In the genomic region with DNA sequence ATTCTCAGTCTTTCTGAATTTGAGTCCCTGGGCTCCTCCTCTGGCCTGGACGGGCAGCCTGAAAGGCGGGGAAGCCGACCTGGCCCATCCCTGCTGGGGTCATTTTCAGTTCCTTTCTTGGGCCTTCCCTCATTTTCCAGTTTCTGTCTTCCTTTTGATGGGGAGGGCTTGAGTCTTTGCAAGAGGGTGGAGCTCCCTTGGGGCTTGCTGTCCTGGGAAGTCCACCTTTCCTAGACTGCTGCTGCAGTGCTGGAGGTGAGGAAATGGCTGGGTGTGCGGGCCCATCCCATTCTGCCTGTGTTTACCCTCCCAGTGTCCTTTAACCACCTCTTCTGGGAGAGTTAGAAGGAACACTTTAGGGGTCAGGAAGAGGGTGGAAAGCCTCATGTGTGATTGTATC, we compare ENCODE assay signal across 8 cellular contexts. TPM values are rescaled to one million over a fixed set of nuclear protein-coding genes. Genes with fewer than 3 reads are reported as not detected.
DNase-seq lines count a peak whose midpoint lies in the region; ATAC-seq and TF ChIP-seq lines count a peak whose summit lies in the region.
"Had no signal": no experiment of that assay in that cellular context is flagged by ENCODE, and none has a peak within 500 bp of the region (broad histone marks: within the 10 kb centered on the region; RNA-seq: fewer than 3 reads in every experiment).

No MANE protein-coding gene starts in this region.

- no peak for ATAC-seq in activated naive CD8-positive, alpha-beta T cell treated with anti-CD3 and anti-CD28 coated beads, Interleukin-2, amount 10 ng/mL, durations not matched to agents 7 days and 5 days (ENCODE audit: low read depth)
- ATAC-seq in HG02763 (IDR thresholded peaks at IDR 0.05; ENCODE audit: unreplicated experiment) (no peak), HG03097 (IDR thresholded peaks at IDR 0.05; ENCODE audit: low FRiP score, unreplicated experiment) (no peak)

- H3K27me3 ChIP-seq in HUES6 (ENCODE audit: control insufficient read depth, insufficient read depth, low read length) (no peaks in the 10 kb centered on the region), kidney epithelial cell (ENCODE audit: control insufficient read depth, insufficient read depth, low read length) (no peaks in the 10 kb centered on the region), stomach (peaks cover 0 to 7% (median 0%) of the 10 kb centered on the region in 3 donors)

- no peaks in the 10 kb centered on the region for H3K9me3 Mint-ChIP-seq in activated naive CD8-positive, alpha-beta T cell treated with anti-CD3 and anti-CD28 coated beads, Interleukin-2, amount 10 ng/mL, durations not matched to agents 7 days and 5 days

- H3K9me3 ChIP-seq in HUES6 (ENCODE audit: control insufficient read depth, insufficient read depth, low read depth, low read length) (no peaks in the 10 kb centered on the region), stomach (no peaks in the 10 kb centered on the region)

- peak overlapping the region; percentile 25 for H3K4me3 Mint-ChIP-seq in activated naive CD8-positive, alpha-beta T cell treated with anti-CD3 and anti-CD28 coated beads, Interleukin-2, amount 10 ng/mL, durations not matched to agents 7 days and 5 days

- TF ChIP-seq POLR2A in stomach (IDR thresholded peaks at IDR 0.05): no peak

- WGBS in stomach, 5 donors: 29 to 53% (median 36%) methylated on average over 4 of the region's 4 CpGs

- POLR2A ChIA-PET in activated naive CD8-positive, alpha-beta T cell treated with anti-CD3 and anti-CD28 coated beads, Interleukin-2, amount 10 ng/mL, durations not matched to agents 7 days and 5 days (lab: Charles Lee): no interaction called here

- H3K4me1 ChIP-seq in HUES6 (ENCODE audit: control insufficient read depth, insufficient read depth, low read length): peaks cover 31% of the 10 kb centered on the region
- peaks cover 29 to 72% (median 63%) of the 10 kb centered on the region in 4 donors for H3K4me1 ChIP-seq in stomach

- peaks cover 43% of the 10 kb centered on the region for H3K27me3 Mint-ChIP-seq in activated naive CD8-positive, alpha-beta T cell treated with anti-CD3 and anti-CD28 coated beads, Interleukin-2, amount 10 ng/mL, durations not matched to agents 7 days and 5 days

- TF ChIP-seq EP300 in stomach (IDR thresholded peaks at IDR 0.05): no peak

- intact Hi-C loops in stomach (cut with DNase I; ENCODE audit: low total_unique reads): no loop called here

- no peaks in the 10 kb centered on the region for H3K4me1 Mint-ChIP-seq in activated naive CD8-positive, alpha-beta T cell treated with anti-CD3 and anti-CD28 coated beads, Interleukin-2, amount 10 ng/mL, durations not matched to agents 7 days and 5 days

- H3K36me3 Mint-ChIP-seq in activated naive CD8-positive, alpha-beta T cell treated with anti-CD3 and anti-CD28 coated beads, Interleukin-2, amount 10 ng/mL, durations not matched to agents 7 days and 5 days: no peaks in the 10 kb centered on the region

- no peak for DNase-seq in activated naive CD8-positive, alpha-beta T cell treated with anti-CD3 and anti-CD28 coated beads, Interleukin-2, amount 10 ng/mL, durations not matched to agents 7 days and 5 days
- DNase-seq in kidney epithelial cell (ENCODE audit: low read depth) (no peak), stomach (peak; percentile 56), cerebellar nuclear complex (lab: John Stamatoyannopoulos, UW) (no peak)
- DNase-seq: NCI-H2171 had no signal

- H3K9ac ChIP-seq in HUES6 (ENCODE audit: low read length): peak overlapping the region; percentile 91

- no peak overlapping the region for H3K27ac Mint-ChIP-seq in activated naive CD8-positive, alpha-beta T cell treated with anti-CD3 and anti-CD28 coated beads, Interleukin-2, amount 10 ng/mL, durations not matched to agents 7 days and 5 days

- TF ChIP-seq CTCF in kidney epithelial cell (IDR thresholded peaks at IDR 0.05; ENCODE audit: insufficient read depth, low read length, poor library complexity, severe bottlenecking): no peak
- no peak for TF ChIP-seq CTCF in stomach (IDR thresholded peaks at IDR 0.05)

- H3K36me3 ChIP-seq in HUES6 (ENCODE audit: control insufficient read depth, insufficient read depth, low read length): peaks cover 3% of the 10 kb centered on the region; the same call in 1 of the 2 replicates
- no peaks in the 10 kb centered on the region for H3K36me3 ChIP-seq in kidney epithelial cell (ENCODE audit: control insufficient read depth, insufficient read depth, low read length)
- peaks cover 0 to 3% (median 0%) of the 10 kb centered on the region in 4 donors for H3K36me3 ChIP-seq in stomach

- H3K27ac ChIP-seq in HUES6 (ENCODE audit: low read depth, low read length) (peak overlapping the region; percentile 82; the same call in 1 of the 2 replicates), stomach (peak overlapping the region; percentile 96 to 98 (median 97))

- H3K4me3 ChIP-seq in HUES6 (ENCODE audit: low read depth, low read length) (peak overlapping the region; percentile 65), kidney epithelial cell (ENCODE audit: low read depth, low read length) (peak overlapping the region; percentile 84), stomach (peak overlapping the region; percentile 66 to 85 (median 80))

RNA-seq across cellular contexts. Expression of gene SYNC, which starts 40.4 kb away (rescaled TPM):
- not detected for total RNA-seq in activated naive CD8-positive, alpha-beta T cell treated with anti-CD3 and anti-CD28 coated beads, Interleukin-2, amount 10 ng/mL, durations not matched to agents 7 days and 5 days
- total RNA-seq in kidney epithelial cell (2.7 and 3.8 TPM in 2 replicates), stomach (10 to 100 TPM; 12.3 to 38.5 (median 22.8) TPM)
- polyA plus RNA-seq in stomach: 10 to 100 TPM in 1 of 3 donors, 1 to 10 TPM in 2; 5.5 to 11.6 (median 6.0) TPM
